ENCODE assay signal across 8 cellular contexts in the genomic region with DNA sequence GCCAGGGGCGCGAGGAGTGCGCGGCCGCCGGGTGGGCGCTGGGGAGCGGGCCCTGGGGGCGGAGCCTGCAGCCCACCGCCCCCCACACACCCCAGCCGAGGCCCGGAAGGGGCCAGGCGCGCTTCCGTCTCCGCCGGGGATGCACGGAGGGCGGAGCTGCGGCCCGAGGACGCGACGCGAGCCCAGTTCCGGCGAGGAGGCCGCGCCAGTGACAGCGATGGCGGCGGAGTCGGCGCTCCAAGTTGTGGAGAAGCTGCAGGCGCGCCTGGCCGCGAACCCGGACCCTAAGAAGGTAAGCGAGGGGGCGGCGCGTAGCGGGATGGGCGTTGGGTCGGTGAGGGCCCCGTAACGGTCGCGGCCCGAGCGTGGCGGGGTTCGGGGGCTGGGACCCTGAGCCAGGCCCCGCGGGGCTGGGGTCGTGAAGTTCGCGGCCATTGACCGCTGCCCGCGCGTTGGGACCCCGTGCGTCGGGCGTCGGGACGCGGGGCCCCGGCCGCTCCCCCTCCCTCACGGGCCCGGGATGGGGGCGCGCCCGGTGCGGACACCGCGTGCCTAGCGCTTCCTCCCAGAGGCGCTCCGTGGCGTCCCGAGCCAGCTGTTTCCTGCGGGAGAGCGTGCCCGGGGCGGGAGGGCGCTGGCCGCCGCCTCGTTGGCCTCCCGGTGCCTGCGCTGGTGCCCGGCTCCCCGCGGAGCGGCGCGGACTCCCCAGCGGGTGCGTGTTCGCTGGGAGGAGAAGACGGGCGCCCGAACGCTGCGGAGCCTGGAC. TPM values are rescaled to one million over a fixed set of nuclear protein-coding genes. Genes with fewer than 3 reads are reported as not detected.
DNase-seq lines count a peak whose midpoint lies in the region; ATAC-seq and FAIRE-seq lines count a peak whose summit lies in the region.

Gene ELOA, plus strand, starts transcription at position 185 of the 766 bp plus-strand sequence. Its CDS starts 33 bp downstream, at position 218.

- peak within 1 kb of the TSS; percentile 88 for H3K27ac Mint-ChIP-seq in activated T-cell treated with anti-CD3 and anti-CD28 coated beads, Interleukin-2, amount 50 U/mL, for 24 hours

- FAIRE-seq in GM19239 (lab: Jason Lieb, UNC) = peak; percentile 74

- peak within 1 kb of the TSS; percentile 62 for H3K27ac ChIP-seq in muscle layer of duodenum (ENCODE audit: low read length)

- H3K4me3 ChIP-seq in muscle layer of duodenum (ENCODE audit: low read depth in 1 of 2, low read length in 2 of 2) = peak within 1 kb of the TSS; percentile 85 to 96

- no peaks in the 10 kb centered on the region for H3K9me3 Mint-ChIP-seq in activated T-cell treated with anti-CD3 and anti-CD28 coated beads, Interleukin-2, amount 50 U/mL, for 24 hours

- ATAC-seq in HG03469 (IDR thresholded peaks at IDR 0.05; ENCODE audit: unreplicated experiment) (peak; percentile 60), esophagus mucosa (peak; percentile 88)

- peaks cover 46% of the 10 kb centered on the region for H3K36me3 Mint-ChIP-seq in activated T-cell treated with anti-CD3 and anti-CD28 coated beads, Interleukin-2, amount 50 U/mL, for 24 hours (ENCODE audit: low read depth)

- H3K4me1 ChIP-seq in muscle layer of duodenum (ENCODE audit: control insufficient read depth in 1 of 2, insufficient read depth in 2 of 2, low read length in 2 of 2) = peaks cover 6 to 23% of the 10 kb centered on the region in 2 donors

- no peaks in the 10 kb centered on the region for H3K27me3 Mint-ChIP-seq in activated T-cell treated with anti-CD3 and anti-CD28 coated beads, Interleukin-2, amount 50 U/mL, for 24 hours

- no peaks in the 10 kb centered on the region for H3K36me3 ChIP-seq in muscle layer of duodenum (ENCODE audit: control insufficient read depth in 1 of 2, insufficient read depth in 2 of 2, low read length in 2 of 2)

- H3K9me3 ChIP-seq in muscle layer of duodenum (ENCODE audit: control insufficient read depth in 1 of 2, low read length in 2 of 2) = no peaks in the 10 kb centered on the region

- no peaks in the 10 kb centered on the region for H3K27me3 ChIP-seq in muscle layer of duodenum (ENCODE audit: low read depth, low read length)

- peak within 1 kb of the TSS; percentile 87 for H3K4me3 Mint-ChIP-seq in activated T-cell treated with anti-CD3 and anti-CD28 coated beads, Interleukin-2, amount 50 U/mL, for 24 hours

- DNase-seq in CD1c-positive myeloid dendritic cell (ENCODE audit: extremely low spot score) = peak; percentile 81
- peak; percentile 90 for DNase-seq in GM19239 (ENCODE audit: insufficient read length, low spot score)
- DNase-seq in OCI-M1 (lab: John Stamatoyannopoulos, UW) = peak; percentile 82
- DNase-seq in activated T-cell treated with anti-CD3 and anti-CD28 coated beads, Interleukin-2, amount 50 U/mL, for 24 hours = peak; percentile 85
- peak; percentile 35 to 75 for DNase-seq in stimulated activated CD8-positive, alpha-beta memory T cell treated with anti-CD3 and anti-CD28 coated beads, Interleukin-7, amount 100 ng/mL, for 4 hours (ENCODE audit: low read depth in 2 of 2)

- peaks cover 47% of the 10 kb centered on the region for H3K4me1 Mint-ChIP-seq in activated T-cell treated with anti-CD3 and anti-CD28 coated beads, Interleukin-2, amount 50 U/mL, for 24 hours (ENCODE audit: low read depth)

RNA-seq across cellular contexts. Expression of gene ELOA, which starts in this region (rescaled TPM):
- 35.1 TPM for total RNA-seq in esophagus mucosa

Comparison
In these comparisons a context has a peak if more than half of its experiments do, and no peak if none do; other contexts are left out.
1. Peak in every context shown above with its lines: DNase-seq, ATAC-seq, H3K4me3 ChIP-seq and H3K27ac ChIP-seq.